ENCODE assay signal across 1 cellular context in genomic region chr12:104749555-104749954, GRCh38.
TF ChIP-seq lines count a peak whose summit lies in the region.

No MANE protein-coding gene starts in this region.

TF ChIP-seq in SK-N-SH treated with all-trans-retinoic acid at 6 μM for 48 hours, 23 proteins besides CTCF, POLR2A, EP300 and RAD21 (continued from another document):
- TF ChIP-seq CSRNP3 (CRISPR knock-in tag; IDR thresholded peaks at IDR 0.05) (no peak), PATZ1 (CRISPR knock-in tag; IDR thresholded peaks at IDR 0.05; ENCODE audit: borderline replicate concordance) (no peak), BACH2 (CRISPR knock-in tag; IDR thresholded peaks at IDR 0.05; ENCODE audit: borderline replicate concordance) (no peak), RARB (CRISPR knock-in tag; IDR thresholded peaks at IDR 0.05) (no peak), OSR1 (CRISPR knock-in tag; IDR thresholded peaks at IDR 0.05) (no peak), PPARA (CRISPR knock-in tag; IDR thresholded peaks at IDR 0.05; ENCODE audit: borderline replicate concordance) (no peak), POU6F1 (CRISPR knock-in tag; IDR thresholded peaks at IDR 0.05; ENCODE audit: borderline replicate concordance, low read depth) (no peak), TCF4 (CRISPR knock-in tag; IDR thresholded peaks at IDR 0.05; ENCODE audit: borderline replicate concordance) (no peak), ZNF8 (CRISPR knock-in tag; IDR thresholded peaks at IDR 0.05) (no peak), TOX (CRISPR knock-in tag; IDR thresholded peaks at IDR 0.05; ENCODE audit: borderline replicate concordance) (no peak)
TF ChIP-seq in SK-N-SH treated with all-trans-retinoic acid at 6 μM for 48 hours: peak in this region for 0.
